ENCODE assay signal across 19 cellular contexts in genomic region chr4:103105558-103106356, GRCh38. TPM values are rescaled to one million over a fixed set of nuclear protein-coding genes. Genes with fewer than 3 reads are reported as not detected.
A peak's percentile ranks its signal among the peaks of the same experiment; 100 is the strongest.
DNase-seq lines count a peak whose midpoint lies in the region; ATAC-seq, FAIRE-seq and TF ChIP-seq lines count a peak whose summit lies in the region.
"Had no signal": no experiment of that assay in that cellular context is flagged by ENCODE, and none has a peak within 500 bp of the region (broad histone marks: within the 10 kb centered on the region; RNA-seq: fewer than 3 reads in every experiment).

No MANE protein-coding gene starts in this region.

- intact Hi-C loops in activated T-helper 1 cell treated with anti-CD3 and anti-CD28 coated beads, Interleukin-12 subunit alpha, Interleukin-12 subunit beta, Interleukin-2, Interleukin-4 antibody, amounts not matched to agents 30 ng/mL and 10 ng/mL and 1 ng/mL, durations not matched to agents 14 hours and 24 hours and 36 hours (cut with micrococcal nuclease) = no loop called here
- intact Hi-C loops in lower lobe of right lung (cut with DNase I) = no loop called here

- H2BK15ac ChIP-seq in mesenchymal stem cell (ENCODE audit: low read depth, poor library complexity, severe bottlenecking) = no peak overlapping the region

- H4K91ac ChIP-seq in mesenchymal stem cell (ENCODE audit: low read length) = no peak overlapping the region

- no peak overlapping the region for H4K8ac ChIP-seq in mesenchymal stem cell (ENCODE audit: low read length)

- H3K27me3 ChIP-seq in mesenchymal stem cell (ENCODE audit: control insufficient read depth in 1 of 2, insufficient read depth in 1 of 2, low read length in 2 of 2) = no peaks in the 10 kb centered on the region
- no peaks in the 10 kb centered on the region for H3K27me3 ChIP-seq in lower lobe of right lung (ENCODE audit: low read depth)
- H3K27me3 ChIP-seq: SJSA1 had no signal

- H3K4me3 Mint-ChIP-seq in activated T-helper 1 cell treated with anti-CD3 and anti-CD28 coated beads, Interleukin-12 subunit alpha, Interleukin-12 subunit beta, Interleukin-2, Interleukin-4 antibody, amounts not matched to agents 30 ng/mL and 10 ng/mL and 1 ng/mL, durations not matched to agents 14 hours and 24 hours and 36 hours = no peak overlapping the region
- H3K4me3 Mint-ChIP-seq: CD8-positive, alpha-beta T cell had no signal

- no peaks in the 10 kb centered on the region for H3K79me1 ChIP-seq in mesenchymal stem cell (replicated peaks; ENCODE audit: low read length, poor library complexity, severe bottlenecking)

- no peak overlapping the region for H2BK5ac ChIP-seq in mesenchymal stem cell (ENCODE audit: low read depth, low read length, poor library complexity, severe bottlenecking)

- H3K27ac ChIP-seq in mesenchymal stem cell (ENCODE audit: low read length, poor library complexity, severe bottlenecking) (no peak overlapping the region), lower lobe of right lung (no peak overlapping the region)
- H3K27ac ChIP-seq: SJSA1 had no signal

- peak; percentile 30 for FAIRE-seq in GM12892 (lab: Jason Lieb, UNC)
- FAIRE-seq: D721Med, HTR-8/SVneo had no signal

- TF ChIP-seq CTCF in LNCaP clone FGC (IDR thresholded peaks at IDR 0.05; ENCODE audit: control insufficient read depth, extremely low read depth, insufficient read depth) (no peak), choroid plexus epithelial cell (conservative IDR thresholded peaks at IDR 0.05; ENCODE audit: low read depth, low read length) (no peak), lower lobe of right lung (IDR thresholded peaks at IDR 0.05) (no peak)

- H3K4me1 ChIP-seq in mesenchymal stem cell (ENCODE audit: control insufficient read depth, insufficient read depth, low read depth, low read length) = peaks cover 1% of the 10 kb centered on the region
- H3K4me1 ChIP-seq in lower lobe of right lung = no peaks in the 10 kb centered on the region
- H3K4me1 ChIP-seq: SJSA1 had no signal

- no peak for ATAC-seq in lower lobe of right lung
- ATAC-seq in HG02588 (IDR thresholded peaks at IDR 0.05; ENCODE audit: unreplicated experiment) = no peak
- ATAC-seq in stimulated activated naive CD8-positive, alpha-beta T cell treated with anti-CD3 and anti-CD28 coated beads, Interleukin-15, Interleukin-2, amounts not matched to agents 100 U/mL and 50 U/mL, for 24 hours = no peak
- ATAC-seq: CD8-positive, alpha-beta T cell; HCT116 had no signal

- H2BK12ac ChIP-seq in mesenchymal stem cell (ENCODE audit: low read length in 2 of 2) = no peak overlapping the region

- no peak for TF ChIP-seq POLR2A in GM12892 (IDR thresholded peaks at IDR 0.05; ENCODE audit: low read depth, low read length)

- peaks cover 0 to 12% of the 10 kb centered on the region in 2 experiments for H3K36me3 ChIP-seq in mesenchymal stem cell (ENCODE audit: control insufficient read depth in 1 of 2, insufficient read depth in 2 of 2, low read depth in 1 of 2, low read length in 2 of 2)
- H3K36me3 ChIP-seq in lower lobe of right lung = no peaks in the 10 kb centered on the region

- no peak overlapping the region for H3K23ac ChIP-seq in mesenchymal stem cell (ENCODE audit: low read length in 2 of 2)

- peaks cover 5% of the 10 kb centered on the region for H3K4me1 Mint-ChIP-seq in activated T-helper 1 cell treated with anti-CD3 and anti-CD28 coated beads, Interleukin-12 subunit alpha, Interleukin-12 subunit beta, Interleukin-2, Interleukin-4 antibody, amounts not matched to agents 30 ng/mL and 10 ng/mL and 1 ng/mL, durations not matched to agents 14 hours and 24 hours and 36 hours (ENCODE audit: low read depth)

- no peak overlapping the region for H3K4me3 ChIP-seq in LNCaP clone FGC (ENCODE audit: low read depth, low read length)
- no peak overlapping the region for H3K4me3 ChIP-seq in choroid plexus epithelial cell (ENCODE audit: low read depth, low read length)
- no peak overlapping the region for H3K4me3 ChIP-seq in mesenchymal stem cell (ENCODE audit: insufficient read depth in 1 of 2, low read depth in 1 of 2, low read length in 2 of 2)
- no peak overlapping the region for H3K4me3 ChIP-seq in lower lobe of right lung
- H3K4me3 ChIP-seq: SJSA1 had no signal

- 100% methylated on average over 1 of the region's 2 CpGs for WGBS in mesenchymal stem cell

- no peak overlapping the region for H3K18ac ChIP-seq in mesenchymal stem cell (ENCODE audit: low read depth in 1 of 2, low read length in 2 of 2)

- H3K9ac ChIP-seq in mesenchymal stem cell (ENCODE audit: low read length) = no peak overlapping the region

- H2BK120ac ChIP-seq in mesenchymal stem cell (ENCODE audit: low read depth, low read length) = no peak overlapping the region

- H3K9me3 Mint-ChIP-seq in activated T-helper 1 cell treated with anti-CD3 and anti-CD28 coated beads, Interleukin-12 subunit alpha, Interleukin-12 subunit beta, Interleukin-2, Interleukin-4 antibody, amounts not matched to agents 30 ng/mL and 10 ng/mL and 1 ng/mL, durations not matched to agents 14 hours and 24 hours and 36 hours = no peaks in the 10 kb centered on the region
- H3K9me3 Mint-ChIP-seq: CD8-positive, alpha-beta T cell had no signal

- H3K9me3 ChIP-seq in mesenchymal stem cell (ENCODE audit: control insufficient read depth, low read length) (no peaks in the 10 kb centered on the region), lower lobe of right lung (no peaks in the 10 kb centered on the region)
- H3K9me3 ChIP-seq: SJSA1 had no signal

- no peak overlapping the region for H2AK5ac ChIP-seq in mesenchymal stem cell (ENCODE audit: low read length, severe bottlenecking)

- H3K4me2 ChIP-seq in mesenchymal stem cell (ENCODE audit: low read length, poor library complexity, severe bottlenecking) = no peak overlapping the region

- H3K27ac Mint-ChIP-seq in activated T-helper 1 cell treated with anti-CD3 and anti-CD28 coated beads, Interleukin-12 subunit alpha, Interleukin-12 subunit beta, Interleukin-2, Interleukin-4 antibody, amounts not matched to agents 30 ng/mL and 10 ng/mL and 1 ng/mL, durations not matched to agents 14 hours and 24 hours and 36 hours = no peak overlapping the region
- H3K27ac Mint-ChIP-seq: CD8-positive, alpha-beta T cell had no signal

- H3K27me3 Mint-ChIP-seq in activated T-helper 1 cell treated with anti-CD3 and anti-CD28 coated beads, Interleukin-12 subunit alpha, Interleukin-12 subunit beta, Interleukin-2, Interleukin-4 antibody, amounts not matched to agents 30 ng/mL and 10 ng/mL and 1 ng/mL, durations not matched to agents 14 hours and 24 hours and 36 hours (ENCODE audit: insufficient read depth) = no peaks in the 10 kb centered on the region

- no peak overlapping the region for H3K14ac ChIP-seq in mesenchymal stem cell (ENCODE audit: low read length in 2 of 2)

- H3K36me3 Mint-ChIP-seq in activated T-helper 1 cell treated with anti-CD3 and anti-CD28 coated beads, Interleukin-12 subunit alpha, Interleukin-12 subunit beta, Interleukin-2, Interleukin-4 antibody, amounts not matched to agents 30 ng/mL and 10 ng/mL and 1 ng/mL, durations not matched to agents 14 hours and 24 hours and 36 hours (ENCODE audit: low read depth) = peaks cover 30% of the 10 kb centered on the region
- H3K36me3 Mint-ChIP-seq: CD8-positive, alpha-beta T cell had no signal

- no peak for DNase-seq in GM12892 (ENCODE audit: insufficient read length)
- DNase-seq in LNCaP clone FGC (ENCODE audit: low read depth) = peak; percentile 11
- DNase-seq in choroid plexus epithelial cell (ENCODE audit: low read depth) = peak; percentile 13
- peak; percentile 22 for DNase-seq in mesenchymal stem cell
- DNase-seq in activated T-helper 1 cell treated with anti-CD3 and anti-CD28 coated beads, Interleukin-12 subunit alpha, Interleukin-12 subunit beta, Interleukin-2, Interleukin-4 antibody, amounts not matched to agents 30 ng/mL and 10 ng/mL and 1 ng/mL, durations not matched to agents 14 hours and 24 hours and 36 hours (ENCODE audit: low spot score) = no peak
- DNase-seq in lower lobe of right lung = no peak
- no peak for DNase-seq in stimulated activated naive CD8-positive, alpha-beta T cell treated with anti-CD3 and anti-CD28 coated beads, Interleukin-15, Interleukin-2, amounts not matched to agents 100 U/mL and 50 U/mL, for 24 hours
- DNase-seq: CD8-positive, alpha-beta T cell; DMS79 treated with DMSO at 0.1 percent for 48 hours; KBM-7; NCI-H1048; NCI-H345; NCI-H69; NK-92 treated with Interleukin-12 subunit alpha and Interleukin-12 subunit beta, amount 100 ng/mL, for 24 hours had no signal

- H2AFZ ChIP-seq in mesenchymal stem cell (ENCODE audit: low read depth, low read length) = no peak overlapping the region

- no peak overlapping the region for H3K4ac ChIP-seq in mesenchymal stem cell (ENCODE audit: low read depth in 1 of 2, low read length in 2 of 2)

RNA-seq across cellular contexts. Expression of gene BDH2, which starts 6.1 kb away (rescaled TPM):
- 43.2 TPM for polyA plus RNA-seq in GM12892 (2012; ENCODE audit: missing spikeins)
- 39.3 TPM for polyA plus RNA-seq in mesenchymal stem cell (2013, experiment 1 of 2)
- 42.1 TPM for polyA plus RNA-seq in mesenchymal stem cell (2013, experiment 2 of 2)
- total RNA-seq in activated T-helper 1 cell treated with anti-CD3 and anti-CD28 coated beads, Interleukin-12 subunit alpha, Interleukin-12 subunit beta, Interleukin-2, Interleukin-4 antibody, amounts not matched to agents 30 ng/mL and 10 ng/mL and 1 ng/mL, durations not matched to agents 14 hours and 24 hours and 36 hours = 9.1 and 11.0 TPM in 2 replicates
- total RNA-seq in lower lobe of right lung = 46.2 TPM

RNA-seq across cellular contexts. Expression of gene SLC9B2, which starts 29.2 kb away (rescaled TPM):
- polyA plus RNA-seq in GM12892 (2012; ENCODE audit: missing spikeins) = 16.5 TPM
- polyA plus RNA-seq in mesenchymal stem cell (2013, experiment 1 of 2) = 14.3 TPM
- polyA plus RNA-seq in mesenchymal stem cell (2013, experiment 2 of 2) = 14.3 TPM
- 34.7 and 36.9 TPM in 2 replicates for total RNA-seq in activated T-helper 1 cell treated with anti-CD3 and anti-CD28 coated beads, Interleukin-12 subunit alpha, Interleukin-12 subunit beta, Interleukin-2, Interleukin-4 antibody, amounts not matched to agents 30 ng/mL and 10 ng/mL and 1 ng/mL, durations not matched to agents 14 hours and 24 hours and 36 hours
- total RNA-seq in lower lobe of right lung = 5.5 TPM

Comparison
In these comparisons a context has a peak if more than half of its experiments do, and no peak if none do; other contexts are left out.
1. DNase-seq: peak in LNCaP clone FGC (single experiment), choroid plexus epithelial cell (single experiment) and mesenchymal stem cell (single experiment); none in GM12892 (single experiment), activated T-helper 1 cell treated with anti-CD3 and anti-CD28 coated beads, Interleukin-12 subunit alpha, Interleukin-12 subunit beta, Interleukin-2, Interleukin-4 antibody, amounts not matched to agents 30 ng/mL and 10 ng/mL and 1 ng/mL, durations not matched to agents 14 hours and 24 hours and 36 hours (single experiment), lower lobe of right lung (single experiment) and stimulated activated naive CD8-positive, alpha-beta T cell treated with anti-CD3 and anti-CD28 coated beads, Interleukin-15, Interleukin-2, amounts not matched to agents 100 U/mL and 50 U/mL, for 24 hours (single experiment).